ENCODE assay signal across 20 cellular contexts in genomic region chr22:18977824-18978425, GRCh38. TPM values are rescaled to one million over a fixed set of nuclear protein-coding genes. Genes with fewer than 3 reads are reported as not detected.
DNase-seq lines count a peak whose midpoint lies in the region; ATAC-seq, FAIRE-seq and TF ChIP-seq lines count a peak whose summit lies in the region.
"Had no signal": no experiment of that assay in that cellular context is flagged by ENCODE, and none has a peak within 500 bp of the region (broad histone marks: within the 10 kb centered on the region; RNA-seq: fewer than 3 reads in every experiment).

No MANE protein-coding gene starts in this region.

- FAIRE-seq in kidney (lab: Jason Lieb, UNC) = no peak

- H3K36me3 ChIP-seq in left ventricle myocardium inferior (no peaks in the 10 kb centered on the region), kidney (ENCODE audit: control insufficient read depth in 1 of 2, insufficient read depth in 2 of 2, low read length in 2 of 2) (no peaks in the 10 kb centered on the region), osteoblast (ENCODE audit: insufficient read depth, low read length) (no peaks in the 10 kb centered on the region), upper lobe of right lung (no peaks in the 10 kb centered on the region)
- H3K36me3 ChIP-seq: HAP-1 had no signal

- CTCF ChIA-PET in activated CD4-positive, alpha-beta T cell treated with anti-CD3 and anti-CD28 coated beads, Interleukin-2, amount 10 ng/mL, durations not matched to agents 7 days and 5 days (lab: Charles Lee) = interaction anchor here (0.6 kb wide), 1 partner anchor 9 kb away, joined by 4 read pairs; no protein-coding TSS in a partner anchor

- no peak overlapping the region for H2AFZ ChIP-seq in osteoblast (ENCODE audit: low read length)
- H2AFZ ChIP-seq: GM23248 had no signal

- H3K9me3 ChIP-seq in left ventricle myocardium inferior (replicated peaks) (peaks cover 15% of the 10 kb centered on the region), kidney (ENCODE audit: control insufficient read depth in 1 of 2, low read length in 2 of 2) (peaks cover 4% of the 10 kb centered on the region in 2 donors), osteoblast (ENCODE audit: low read depth, low read length) (no peaks in the 10 kb centered on the region), upper lobe of right lung (no peaks in the 10 kb centered on the region)

- H3K4me1 ChIP-seq in left ventricle myocardium inferior (no peaks in the 10 kb centered on the region), kidney (ENCODE audit: control insufficient read depth in 1 of 2, insufficient read depth in 1 of 2, low read depth in 1 of 2, low read length in 2 of 2) (no peaks in the 10 kb centered on the region), osteoblast (ENCODE audit: insufficient read depth, low read length) (no peaks in the 10 kb centered on the region), upper lobe of right lung (no peaks in the 10 kb centered on the region)
- H3K4me1 ChIP-seq: HAP-1 had no signal

- ATAC-seq in left cardiac atrium (no peak), upper lobe of right lung (no peak), GM19397 (IDR thresholded peaks at IDR 0.05; ENCODE audit: unreplicated experiment) (no peak)
- ATAC-seq: CD8-positive, alpha-beta T cell had no signal

- H3K27me3 Mint-ChIP-seq in activated CD4-positive, alpha-beta T cell treated with anti-CD3 and anti-CD28 coated beads, Interleukin-2, amount 10 ng/mL, durations not matched to agents 7 days and 5 days = no peaks in the 10 kb centered on the region
- peaks cover 2% of the 10 kb centered on the region for H3K27me3 Mint-ChIP-seq in activated T-helper 2 cell treated with anti-CD3 and anti-CD28 coated beads, Interferon-gamma antibody, Interleukin-2, Interleukin-4, amounts not matched to agents 10 μg/mL and 5 μg/mL and 100 μg/mL, durations not matched to agents 14 hours and 24 hours and 36 hours (ENCODE audit: low read depth)

- H3K9me3 Mint-ChIP-seq in activated CD4-positive, alpha-beta T cell treated with anti-CD3 and anti-CD28 coated beads, Interleukin-2, amount 10 ng/mL, durations not matched to agents 7 days and 5 days = no peaks in the 10 kb centered on the region
- peaks cover 6% of the 10 kb centered on the region for H3K9me3 Mint-ChIP-seq in activated T-helper 2 cell treated with anti-CD3 and anti-CD28 coated beads, Interferon-gamma antibody, Interleukin-2, Interleukin-4, amounts not matched to agents 10 μg/mL and 5 μg/mL and 100 μg/mL, durations not matched to agents 14 hours and 24 hours and 36 hours

- DNase-seq in left cardiac atrium (peak; percentile 7), left ventricle myocardium inferior (no peak), kidney (peak; percentile 30), osteoblast (ENCODE audit: insufficient read length, low spot score, missing footprints) (peak; percentile 60), upper lobe of right lung (peak; percentile 43)
- no peak for DNase-seq in activated CD4-positive, alpha-beta T cell treated with anti-CD3 and anti-CD28 coated beads, Interleukin-2, amount 10 ng/mL, durations not matched to agents 7 days and 5 days
- no peak for DNase-seq in activated T-helper 2 cell treated with anti-CD3 and anti-CD28 coated beads, Interferon-gamma antibody, Interleukin-2, Interleukin-4, amounts not matched to agents 10 μg/mL and 5 μg/mL and 100 μg/mL, durations not matched to agents 14 hours and 24 hours and 36 hours (ENCODE audit: low spot score)
- DNase-seq: 8988T; Calu3; CD8-positive, alpha-beta T cell; DMS79 treated with DMSO at 0.1 percent for 48 hours; GF-D8; GM23248 had no signal

- POLR2A ChIA-PET in activated CD4-positive, alpha-beta T cell treated with anti-CD3 and anti-CD28 coated beads, Interleukin-2, amount 10 ng/mL, durations not matched to agents 7 days and 5 days (lab: Charles Lee) = no interaction called here

- no peak overlapping the region for H3K4me2 ChIP-seq in osteoblast (ENCODE audit: insufficient read depth, low read length)
- H3K4me2 ChIP-seq: BLaER1 had no signal

- H3K27ac ChIP-seq in left ventricle myocardium inferior (replicated peaks) (no peak overlapping the region), kidney (ENCODE audit: low read depth in 2 of 2, low read length in 2 of 2) (no peak overlapping the region), osteoblast (ENCODE audit: low read depth, low read length) (no peak overlapping the region), upper lobe of right lung (no peak overlapping the region)
- H3K27ac ChIP-seq: BLaER1, GM23248, HL-60 had no signal

- no peak overlapping the region for H3K4me3 Mint-ChIP-seq in activated CD4-positive, alpha-beta T cell treated with anti-CD3 and anti-CD28 coated beads, Interleukin-2, amount 10 ng/mL, durations not matched to agents 7 days and 5 days
- no peak overlapping the region for H3K4me3 Mint-ChIP-seq in activated T-helper 2 cell treated with anti-CD3 and anti-CD28 coated beads, Interferon-gamma antibody, Interleukin-2, Interleukin-4, amounts not matched to agents 10 μg/mL and 5 μg/mL and 100 μg/mL, durations not matched to agents 14 hours and 24 hours and 36 hours (ENCODE audit: low read depth)
- H3K4me3 Mint-ChIP-seq: CD14-positive monocyte; CD8-positive, alpha-beta T cell had no signal

- H3K36me3 Mint-ChIP-seq in activated CD4-positive, alpha-beta T cell treated with anti-CD3 and anti-CD28 coated beads, Interleukin-2, amount 10 ng/mL, durations not matched to agents 7 days and 5 days (ENCODE audit: low read depth) = no peaks in the 10 kb centered on the region
- no peaks in the 10 kb centered on the region for H3K36me3 Mint-ChIP-seq in activated T-helper 2 cell treated with anti-CD3 and anti-CD28 coated beads, Interferon-gamma antibody, Interleukin-2, Interleukin-4, amounts not matched to agents 10 μg/mL and 5 μg/mL and 100 μg/mL, durations not matched to agents 14 hours and 24 hours and 36 hours (ENCODE audit: low read depth)
- H3K36me3 Mint-ChIP-seq: CD14-positive monocyte; CD8-positive, alpha-beta T cell had no signal

- intact Hi-C loops in left cardiac atrium (cut with DNase I) = no loop called here
- intact Hi-C loops in left ventricle myocardium inferior (cut with micrococcal nuclease) = no loop called here
- intact Hi-C loops in kidney (cut with DNase I) = no loop called here
- intact Hi-C loops in upper lobe of right lung (cut with DNase I) = no loop called here
- intact Hi-C loops in activated T-helper 2 cell treated with anti-CD3 and anti-CD28 coated beads, Interferon-gamma antibody, Interleukin-2, Interleukin-4, amounts not matched to agents 10 μg/mL and 5 μg/mL and 100 μg/mL, durations not matched to agents 14 hours and 24 hours and 36 hours (cut with micrococcal nuclease) = no loop called here

- H3K4me1 Mint-ChIP-seq in activated CD4-positive, alpha-beta T cell treated with anti-CD3 and anti-CD28 coated beads, Interleukin-2, amount 10 ng/mL, durations not matched to agents 7 days and 5 days = no peaks in the 10 kb centered on the region
- H3K4me1 Mint-ChIP-seq in activated T-helper 2 cell treated with anti-CD3 and anti-CD28 coated beads, Interferon-gamma antibody, Interleukin-2, Interleukin-4, amounts not matched to agents 10 μg/mL and 5 μg/mL and 100 μg/mL, durations not matched to agents 14 hours and 24 hours and 36 hours (ENCODE audit: low read depth) = no peaks in the 10 kb centered on the region
- H3K4me1 Mint-ChIP-seq: CD14-positive monocyte had no signal

- no peak overlapping the region for H3K9ac ChIP-seq in kidney (ENCODE audit: low read length in 2 of 2)
- H3K9ac ChIP-seq: BLaER1, GM23248 had no signal

- no peak overlapping the region for H3K4me3 ChIP-seq in left ventricle myocardium inferior
- H3K4me3 ChIP-seq in kidney (ENCODE audit: low read length in 2 of 2) = no peak overlapping the region
- H3K4me3 ChIP-seq in osteoblast (ENCODE audit: insufficient read depth, low read length) = no peak overlapping the region
- no peak overlapping the region for H3K4me3 ChIP-seq in upper lobe of right lung
- H3K4me3 ChIP-seq: BLaER1, GM23248, HAP-1 had no signal

- H3K27ac Mint-ChIP-seq in activated CD4-positive, alpha-beta T cell treated with anti-CD3 and anti-CD28 coated beads, Interleukin-2, amount 10 ng/mL, durations not matched to agents 7 days and 5 days = no peak overlapping the region
- no peak overlapping the region for H3K27ac Mint-ChIP-seq in activated T-helper 2 cell treated with anti-CD3 and anti-CD28 coated beads, Interferon-gamma antibody, Interleukin-2, Interleukin-4, amounts not matched to agents 10 μg/mL and 5 μg/mL and 100 μg/mL, durations not matched to agents 14 hours and 24 hours and 36 hours
- H3K27ac Mint-ChIP-seq: CD14-positive monocyte; CD8-positive, alpha-beta T cell had no signal

- no peaks in the 10 kb centered on the region for H3K79me2 ChIP-seq in osteoblast (ENCODE audit: insufficient read depth, low read length)

- TF ChIP-seq CTCF in left ventricle myocardium inferior (IDR thresholded peaks at IDR 0.05; ENCODE audit: borderline replicate concordance) (no peak), kidney (IDR thresholded peaks at IDR 0.05; ENCODE audit: borderline replicate concordance, extremely low read depth, insufficient read depth) (no peak), osteoblast (IDR thresholded peaks at IDR 0.05; ENCODE audit: extremely low read depth, low read depth, low read length) (no peak), upper lobe of right lung (IDR thresholded peaks at IDR 0.05) (no peak)

- no peaks in the 10 kb centered on the region for H4K20me1 ChIP-seq in osteoblast (ENCODE audit: insufficient read depth, low read length)
- H4K20me1 ChIP-seq: BLaER1 had no signal

- H3K27me3 ChIP-seq in left ventricle myocardium inferior (ENCODE audit: low read depth) (no peaks in the 10 kb centered on the region), osteoblast (ENCODE audit: insufficient read depth, low read length) (no peaks in the 10 kb centered on the region), upper lobe of right lung (no peaks in the 10 kb centered on the region)
- H3K27me3 ChIP-seq: BLaER1 had no signal

RNA-seq across cellular contexts. Expression of gene PRODH, which starts 41.8 kb away (rescaled TPM):
- total RNA-seq in left cardiac atrium (1 to 10 TPM; 2.3 to 5.6 TPM), left ventricle myocardium inferior (13.3 TPM), kidney (6.7 TPM), osteoblast (under 0.01 TPM in 1 of 2 replicates, not detected in the other), upper lobe of right lung (60.9 TPM)
- polyA plus RNA-seq in kidney (ENCODE audit: insufficient read depth, low read depth, low replicate concordance) = 8.2 TPM
- under 1 TPM; 0.06 to 0.25 TPM for total RNA-seq in activated CD4-positive, alpha-beta T cell treated with anti-CD3 and anti-CD28 coated beads, Interleukin-2, amount 10 ng/mL, durations not matched to agents 7 days and 5 days
- total RNA-seq in activated T-helper 2 cell treated with anti-CD3 and anti-CD28 coated beads, Interferon-gamma antibody, Interleukin-2, Interleukin-4, amounts not matched to agents 10 μg/mL and 5 μg/mL and 100 μg/mL, durations not matched to agents 14 hours and 24 hours and 36 hours = 0.50 and 0.94 TPM in 2 replicates
- total RNA-seq: CD8-positive, alpha-beta T cell; GM23248; H4 had no signal
- polyA plus RNA-seq: AG04450, CD14-positive monocyte, GM23248 had no signal

Comparison
In these comparisons a context has a peak if more than half of its experiments do, and no peak if none do; other contexts are left out.
1. DNase-seq: peak in left cardiac atrium (single experiment), kidney (single experiment), osteoblast (single experiment) and upper lobe of right lung (single experiment); none in left ventricle myocardium inferior (single experiment), activated CD4-positive, alpha-beta T cell treated with anti-CD3 and anti-CD28 coated beads, Interleukin-2, amount 10 ng/mL, durations not matched to agents 7 days and 5 days (single experiment) and activated T-helper 2 cell treated with anti-CD3 and anti-CD28 coated beads, Interferon-gamma antibody, Interleukin-2, Interleukin-4, amounts not matched to agents 10 μg/mL and 5 μg/mL and 100 μg/mL, durations not matched to agents 14 hours and 24 hours and 36 hours (single experiment).